In the genomic region with DNA sequence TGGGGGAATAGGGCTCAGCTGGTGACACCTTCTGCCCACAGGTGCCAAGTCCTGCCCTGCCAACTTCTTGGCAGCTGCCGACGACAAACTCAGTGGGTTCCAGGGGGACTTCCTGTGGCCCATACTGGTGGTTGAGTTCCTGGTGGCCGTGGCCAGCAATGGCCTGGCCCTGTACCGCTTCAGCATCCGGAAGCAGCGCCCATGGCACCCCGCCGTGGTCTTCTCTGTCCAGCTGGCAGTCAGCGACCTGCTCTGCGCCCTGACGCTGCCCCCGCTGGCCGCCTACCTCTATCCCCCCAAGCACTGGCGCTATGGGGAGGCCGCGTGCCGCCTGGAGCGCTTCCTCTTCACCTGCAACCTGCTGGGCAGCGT, we compare ENCODE assay signal across 10 cellular contexts. TPM values are rescaled to one million over a fixed set of nuclear protein-coding genes. Genes with fewer than 3 reads are reported as not detected.
DNase-seq lines count a peak whose midpoint lies in the region; ATAC-seq and TF ChIP-seq lines count a peak whose summit lies in the region.
"Had no signal": no experiment of that assay in that cellular context is flagged by ENCODE, and none has a peak within 500 bp of the region (broad histone marks: within the 10 kb centered on the region; RNA-seq: fewer than 3 reads in every experiment).

No MANE protein-coding gene starts in this region.

- 77% methylated on average over 13 of the region's 19 CpGs; no CpG with 5 or more reads in 1 of the 2 donors for WGBS in transverse colon (ENCODE audit: low coverage in 1 of 2), 2 donors

- TF ChIP-seq CTCF in A673 (conservative IDR thresholded peaks at IDR 0.05; ENCODE audit: low read depth, low read length), result no peak
- TF ChIP-seq CTCF in transverse colon (IDR thresholded peaks at IDR 0.05), result no peak

- POLR2A ChIA-PET in A673 (lab: Charles Lee; ENCODE audit: low non-redundant PET), result no interaction called here

- in situ Hi-C loops in transverse colon (cut with MboI; ENCODE audit: low pct_ligation_motif_present in 1 of 4, low pct_unique_long_range_greater_than_20kb in 1 of 4, low sequenced_read_pairs in 3 of 4), result loop anchor here in 1 of 4 donors (25.0 kb wide), 1 partner anchor 124 kb away; the partner anchor contains the start of gene S1PR2

- H3K27me3 ChIP-seq in A673 (replicated peaks; ENCODE audit: insufficient read depth, low read depth, low read length, poor library complexity) (no peaks in the 10 kb centered on the region), transverse colon (no peaks in the 10 kb centered on the region)
- H3K27me3 ChIP-seq: foreskin keratinocyte, upper lobe of left lung had no signal

- H3K36me3 ChIP-seq in A673 (ENCODE audit: insufficient read depth, low read length, poor library complexity, severe bottlenecking) (peaks cover 73% of the 10 kb centered on the region), transverse colon (peaks cover 0 to 46% (median 13%) of the 10 kb centered on the region in 4 donors)

- TF ChIP-seq EP300 in transverse colon (IDR thresholded peaks at IDR 0.05; ENCODE audit: low read depth), result no peak

- H3K9me3 ChIP-seq in A673 (ENCODE audit: low read depth, low read length, poor library complexity, severe bottlenecking) (no peaks in the 10 kb centered on the region), transverse colon (no peaks in the 10 kb centered on the region)
- H3K9me3 ChIP-seq: upper lobe of left lung had no signal

- CTCF ChIA-PET in A673 (lab: Charles Lee), result no interaction called here

- H3K27ac ChIP-seq in A673 (ENCODE audit: low read depth, low read length, poor library complexity, severe bottlenecking) (peak overlapping the region; percentile 46), transverse colon (peak overlapping the region in 2 of 4 donors; percentile 5 to 49)
- H3K27ac ChIP-seq: foreskin keratinocyte had no signal

- TF ChIP-seq POLR2A in Raji (IDR thresholded peaks at IDR 0.05; ENCODE audit: insufficient read depth, low read depth, low read length) (peak; percentile 47; the same call in 1 of the 2 replicates), transverse colon (IDR thresholded peaks at IDR 0.05) (no peak)

- intact Hi-C loops in A673 (cut with micrococcal nuclease; ENCODE audit: unreplicated experiment), result loop anchor here (5.0 kb wide), 1 partner anchor 181 kb away; no protein-coding TSS in a partner anchor
- intact Hi-C loops in left cardiac atrium (cut with DNase I), result no loop called here
- intact Hi-C loops in transverse colon (cut with DNase I; ENCODE audit: low total_unique reads), result loop anchor here (10.0 kb wide), 1 partner anchor 121 kb away; the partner anchor contains the start of gene S1PR2

- no peak overlapping the region for H3K4me3 ChIP-seq in A673 (ENCODE audit: low read depth, low read length, poor library complexity, severe bottlenecking)
- no peak overlapping the region for H3K4me3 ChIP-seq in transverse colon

- no TSS peak for BruUV-seq in A673 (replicated peaks; lab: Mats Ljungman, UMichigan)

- H3K4me1 ChIP-seq in A673 (ENCODE audit: insufficient read depth, low read length, poor library complexity, severe bottlenecking) (peaks cover 7% of the 10 kb centered on the region), transverse colon (peaks cover 2 to 10% (median 6%) of the 10 kb centered on the region in 4 donors)
- H3K4me1 ChIP-seq: foreskin keratinocyte had no signal

- peak; percentile 1 for ATAC-seq in left cardiac atrium

- DNase-seq in A673 (ENCODE audit: low spot score) (no peak), ELF-1 (ENCODE audit: low read depth, low spot score) (peak; percentile 51), left cardiac atrium (no peak), midbrain (lab: John Stamatoyannopoulos, UW) (no peak), middle frontal gyrus (ENCODE audit: extremely low spot score, low spot score) (no peak), transverse colon (no peak), NCI-H2029 (lab: John Stamatoyannopoulos, UW) (no peak)

RNA-seq across cellular contexts. Expression of gene P2RY11, which starts 2.1 kb away (rescaled TPM):
- total RNA-seq in A673 (2021), result 32.2 and 39.4 TPM in 2 replicates
- total RNA-seq in left cardiac atrium, result 10 to 100 TPM in 1 of 2 donors, 1 to 10 TPM in 1; 3.8 to 13.2 TPM
- 10 to 100 TPM in 1 of 4 donors, 1 to 10 TPM in 2, under 1 TPM in 1; 0.80 to 13.8 (median 6.9) TPM for total RNA-seq in transverse colon

RNA-seq across cellular contexts. Expression of gene EIF3G, which starts 6.1 kb away (rescaled TPM):
- 260 and 266 TPM in 2 replicates for total RNA-seq in A673 (2021)
- 100 to 1,000 TPM; 136 to 148 TPM for total RNA-seq in left cardiac atrium
- total RNA-seq in transverse colon, result 100 to 1,000 TPM; 169 to 293 (median 198) TPM

RNA-seq across cellular contexts. Expression of gene PPAN, which starts 7.4 kb away (rescaled TPM):
- 116 and 132 TPM in 2 replicates for total RNA-seq in A673 (2021)
- 10 to 100 TPM; 23.6 to 38.9 TPM for total RNA-seq in left cardiac atrium
- total RNA-seq in transverse colon, result 10 to 100 TPM; 10.1 to 31.8 (median 21.5) TPM

RNA-seq across cellular contexts. Expression of gene ANGPTL6, which starts 11.1 kb away (rescaled TPM):
- total RNA-seq in A673 (2021), result not detected in 2 replicates
- under 1 TPM in 1 of 2 donors, not detected in 1; 0.24 TPM for total RNA-seq in left cardiac atrium
- 1 to 10 TPM in 1 of 4 donors, under 1 TPM in 2, not detected in 1; 0.32 to 4.5 (median 0.55) TPM for total RNA-seq in transverse colon

RNA-seq across cellular contexts. Expression of gene SHFL, which starts 27.5 kb away (rescaled TPM):
- 15.2 and 17.3 TPM in 2 replicates for total RNA-seq in A673 (2021)
- 10 to 100 TPM; 11.4 to 18.7 TPM for total RNA-seq in left cardiac atrium
- total RNA-seq in transverse colon, result 10 to 100 TPM; 24.5 to 56.1 (median 39.0) TPM

Comparison
In these comparisons a context has a peak if more than half of its experiments do, and no peak if none do; other contexts are left out.
1. intact Hi-C loops: an anchor here in A673 (5.0 kb wide) and transverse colon (10.0 kb wide); none called in left cardiac atrium.